10 cellular contexts compared by ENCODE assay signal in the genomic region with DNA sequence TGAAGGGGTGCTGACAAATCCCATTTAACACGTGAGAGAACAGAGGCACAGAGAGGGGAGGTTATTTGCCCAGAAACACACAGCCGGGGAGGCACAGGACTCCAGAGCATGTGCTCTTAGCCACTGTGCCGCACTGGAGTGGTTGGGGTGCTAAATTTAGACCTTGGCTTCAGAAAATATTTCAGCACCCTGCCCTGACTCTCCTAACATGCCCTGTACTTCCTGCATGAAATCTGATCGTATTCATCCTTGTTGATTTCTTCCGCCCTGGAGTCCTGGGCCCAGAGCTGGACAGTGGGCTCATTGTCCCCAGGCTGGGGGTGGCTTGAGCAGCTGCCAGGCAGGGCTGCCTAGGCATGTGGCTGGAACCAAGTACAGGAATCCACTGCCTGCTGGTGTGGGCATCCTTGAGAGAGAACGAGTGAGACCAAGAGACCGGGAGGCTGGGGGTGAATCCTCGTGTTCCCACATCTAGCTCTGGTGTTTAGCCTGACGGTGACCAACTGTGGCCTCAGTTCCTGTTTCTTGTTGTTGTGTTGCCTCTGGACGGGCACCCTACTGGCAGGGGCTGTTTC. TPM values are rescaled to one million over a fixed set of nuclear protein-coding genes. Genes with fewer than 3 reads are reported as not detected.
DNase-seq lines count a peak whose midpoint lies in the region; ATAC-seq and TF ChIP-seq lines count a peak whose summit lies in the region.
"Had no signal": no experiment of that assay in that cellular context is flagged by ENCODE, and none has a peak within 500 bp of the region (broad histone marks: within the 10 kb centered on the region; RNA-seq: fewer than 3 reads in every experiment).

No MANE protein-coding gene starts in this region.

- H3K9me3 ChIP-seq in left lung (no peaks in the 10 kb centered on the region), thyroid gland (no peaks in the 10 kb centered on the region), Peyer's patch (no peaks in the 10 kb centered on the region), endodermal cell (ENCODE audit: control insufficient read depth, low read length) (no peaks in the 10 kb centered on the region)

- peak; percentile 62 for ATAC-seq in left lung

- peak overlapping the region; percentile 98 for H3K27ac ChIP-seq in caudate nucleus (ENCODE audit: low read depth, low read length)
- H3K27ac ChIP-seq in left lung, result peak overlapping the region; percentile 33 to 68
- peak overlapping the region in 1 of 3 donors; percentile 41 for H3K27ac ChIP-seq in thyroid gland
- H3K27ac ChIP-seq in Peyer's patch, result peak overlapping the region in 2 of 4 donors; percentile 25 to 31
- H3K27ac ChIP-seq in endodermal cell (ENCODE audit: low read depth, low read length), result no peak overlapping the region

- peaks cover 10% of the 10 kb centered on the region for H3K27me3 Mint-ChIP-seq in endodermal cell (ENCODE audit: insufficient read depth)

- H3K27me3 ChIP-seq in left lung (no peaks in the 10 kb centered on the region), thyroid gland (no peaks in the 10 kb centered on the region), Peyer's patch (no peaks in the 10 kb centered on the region), endodermal cell (ENCODE audit: control insufficient read depth, insufficient read depth, low read length, poor library complexity, severe bottlenecking) (no peaks in the 10 kb centered on the region)

- H3K9ac ChIP-seq in endodermal cell (ENCODE audit: extremely low read depth, low read length, poor library complexity, severe bottlenecking), result no peak overlapping the region

- TF ChIP-seq POLR2A in thyroid gland (IDR thresholded peaks at IDR 0.05) (no peak), Peyer's patch (IDR thresholded peaks at IDR 0.05) (no peak)

- DNase-seq in Kasumi-1 (lab: John Stamatoyannopoulos, UW) (peak; percentile 31 to 38), caudate nucleus (lab: John Stamatoyannopoulos, UW) (peak; percentile 12 to 94 (median 84)), left lung (no peak), thyroid gland (peak; percentile 48 to 52), iPS-NIHi11 (ENCODE audit: low spot score) (no peak), Peyer's patch (no peak), endodermal cell (no peak), NCI-H82 treated with DMSO at 0.1 percent for 48 hours (lab: John Stamatoyannopoulos, UW; ENCODE audit: unreplicated experiment) (no peak)
- DNase-seq: activated CD4-positive, alpha-beta T cell treated with anti-CD3 and anti-CD28 coated beads, Interleukin-2, amount 50 U/mL, for 1 hour had no signal

- H3K36me3 ChIP-seq in left lung (no peaks in the 10 kb centered on the region), thyroid gland (no peaks in the 10 kb centered on the region), Peyer's patch (no peaks in the 10 kb centered on the region), endodermal cell (ENCODE audit: control insufficient read depth, insufficient read depth, low read length) (no peaks in the 10 kb centered on the region)

- intact Hi-C loops in left lung (cut with DNase I), result no loop called here
- intact Hi-C loops in thyroid gland (cut with DNase I), result no loop called here

- H3K27ac Mint-ChIP-seq in endodermal cell, result no peak overlapping the region

- TF ChIP-seq CTCF in left lung (IDR thresholded peaks at IDR 0.05) (no peak), thyroid gland (IDR thresholded peaks at IDR 0.05) (no peak), Peyer's patch (IDR thresholded peaks at IDR 0.05) (no peak), endodermal cell (conservative IDR thresholded peaks at IDR 0.05) (no peak)

- H3K4me3 ChIP-seq in left lung (no peak overlapping the region), thyroid gland (replicated peaks in 1 of 3) (no peak overlapping the region), Peyer's patch (no peak overlapping the region), endodermal cell (ENCODE audit: low read length) (no peak overlapping the region)

- 39 to 51% methylated on average over 10 of the region's 10 CpGs for WGBS in thyroid gland, 2 donors
- WGBS in endodermal cell (ENCODE audit: insufficient coverage in 1 of 2, insufficient read length in 1 of 2), 2 experiments, result 87 to 92% methylated on average over 8 to 10 of the region's 10 CpGs

- no peak overlapping the region for H3K4me3 Mint-ChIP-seq in endodermal cell

- peaks cover 15 to 47% of the 10 kb centered on the region in 2 donors for H3K4me1 ChIP-seq in left lung
- peaks cover 16 to 19% of the 10 kb centered on the region in 2 donors for H3K4me1 ChIP-seq in thyroid gland
- H3K4me1 ChIP-seq in Peyer's patch, result peaks cover 0 to 19% (median 2%) of the 10 kb centered on the region in 4 donors
- no peaks in the 10 kb centered on the region for H3K4me1 ChIP-seq in endodermal cell (ENCODE audit: control insufficient read depth, insufficient read depth, low read length)

- peaks cover 6% of the 10 kb centered on the region for H3K36me3 Mint-ChIP-seq in endodermal cell (ENCODE audit: low read depth)

- peaks cover 7% of the 10 kb centered on the region for H3K4me1 Mint-ChIP-seq in endodermal cell

- H3K9me3 Mint-ChIP-seq in endodermal cell, result no peaks in the 10 kb centered on the region

RNA-seq across cellular contexts. Expression of gene SLC27A1, which starts 5.3 kb away (rescaled TPM):
- total RNA-seq in left lung (10 to 100 TPM; 16.9 to 21.9 TPM), thyroid gland (10 to 100 TPM; 25.3 to 40.7 (median 28.1) TPM), Peyer's patch (10 to 100 TPM in 2 of 4 donors, 1 to 10 TPM in 1, under 1 TPM in 1; 0.70 to 13.2 (median 8.3) TPM), endodermal cell (10 to 100 TPM; 11.8 to 16.9 TPM)
- polyA plus RNA-seq in endodermal cell (2013, experiment 1 of 2), result 15.4 TPM
- 12.7 TPM for polyA plus RNA-seq in endodermal cell (2013, experiment 2 of 2)

RNA-seq across cellular contexts. Expression of gene NXNL1, which starts 14.9 kb away (rescaled TPM):
- total RNA-seq in left lung (not detected), thyroid gland (not detected), Peyer's patch (not detected), endodermal cell (not detected)
- not detected for polyA plus RNA-seq in endodermal cell (2013, experiment 1 of 2)
- not detected for polyA plus RNA-seq in endodermal cell (2013, experiment 2 of 2)
- total RNA-seq: glomerular endothelial cell had no signal

RNA-seq across cellular contexts. Expression of gene TMEM221, which starts 27.2 kb away (rescaled TPM):
- not detected for total RNA-seq in left lung
- under 1 TPM in 1 of 4 donors, not detected in 3; 0.56 TPM for total RNA-seq in thyroid gland
- not detected for total RNA-seq in Peyer's patch
- total RNA-seq in endodermal cell, result 1 to 10 TPM; 3.5 to 4.8 TPM
- 2.2 TPM for polyA plus RNA-seq in endodermal cell (2013, experiment 1 of 2)
- 2.0 TPM for polyA plus RNA-seq in endodermal cell (2013, experiment 2 of 2)

RNA-seq across cellular contexts. Expression of gene PGLS, which starts 35.8 kb away (rescaled TPM):
- total RNA-seq in left lung (10 to 100 TPM; 78.2 to 85.4 TPM), thyroid gland (100 to 1,000 TPM in 2 of 4 donors, 10 to 100 TPM in 2; 71.5 to 138 (median 97.7) TPM), Peyer's patch (100 to 1,000 TPM in 2 of 4 donors, 10 to 100 TPM in 2; 79.2 to 117 (median 104) TPM), endodermal cell (100 to 1,000 TPM; 121 to 132 TPM)
- 79.1 TPM for polyA plus RNA-seq in endodermal cell (2013, experiment 1 of 2)
- 76.6 TPM for polyA plus RNA-seq in endodermal cell (2013, experiment 2 of 2)

RNA-seq across cellular contexts. Expression of gene MVB12A, which starts 55.8 kb away (rescaled TPM):
- total RNA-seq in left lung, result 10 to 100 TPM; 41.7 to 47.7 TPM
- total RNA-seq in thyroid gland, result 100 to 1,000 TPM in 1 of 4 donors, 10 to 100 TPM in 3; 51.5 to 146 (median 68.3) TPM
- 10 to 100 TPM; 52.2 to 68.0 (median 64.1) TPM for total RNA-seq in Peyer's patch
- 10 to 100 TPM; 63.1 to 64.8 TPM for total RNA-seq in endodermal cell
- polyA plus RNA-seq in endodermal cell (2013, experiment 1 of 2), result 58.8 TPM
- 56.2 TPM for polyA plus RNA-seq in endodermal cell (2013, experiment 2 of 2)

Comparison
In these comparisons a context has a peak if more than half of its experiments do, and no peak if none do; other contexts are left out.
1. DNase-seq: peak in Kasumi-1 (2 of 2), caudate nucleus (61 of 61) and thyroid gland (2 of 2); none in left lung (0 of 2), iPS-NIHi11 (single experiment), Peyer's patch (0 of 3), endodermal cell (single experiment) and NCI-H82 treated with DMSO at 0.1 percent for 48 hours (single experiment).